In the genomic region with DNA sequence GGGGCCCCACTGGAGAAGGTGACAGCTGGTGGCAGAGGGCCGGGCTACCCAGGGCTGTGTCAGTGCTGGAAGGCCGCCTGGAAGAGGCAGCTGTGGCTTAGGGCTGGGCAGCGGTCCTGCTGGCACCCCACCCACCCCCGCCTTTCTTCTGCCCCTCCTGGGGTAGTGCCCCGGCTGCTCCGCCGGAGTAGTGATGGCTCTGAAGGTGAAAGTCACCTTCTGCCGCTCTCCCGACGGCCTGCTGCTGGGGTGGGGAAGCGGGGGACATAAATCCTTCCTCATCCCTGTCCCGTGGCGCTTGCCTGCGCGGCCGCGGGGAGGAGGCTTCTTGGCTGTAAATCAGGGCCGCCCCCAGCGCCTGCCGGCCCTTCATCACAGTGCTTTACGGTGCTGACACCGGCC, we compare ENCODE assay signal across 23 cellular contexts.
DNase-seq lines count a peak whose midpoint lies in the region; ATAC-seq and TF ChIP-seq lines count a peak whose summit lies in the region.
"Had no signal": no experiment of that assay in that cellular context is flagged by ENCODE, and none has a peak within 500 bp of the region (broad histone marks: within the 10 kb centered on the region; RNA-seq: fewer than 3 reads in every experiment).

No MANE protein-coding gene starts in this region.

- no peak overlapping the region for H3K27ac Mint-ChIP-seq in activated CD8-positive, alpha-beta memory T cell treated with anti-CD3 and anti-CD28 coated beads, Interleukin-2, amount 10 ng/mL, durations not matched to agents 7 days and 5 days
- H3K27ac Mint-ChIP-seq in nephron progenitor cell = no peak overlapping the region
- no peak overlapping the region for H3K27ac Mint-ChIP-seq in WTC11
- H3K27ac Mint-ChIP-seq: activated CD4-positive, alpha-beta T cell treated with anti-CD3 and anti-CD28 coated beads, Interleukin-2, amount 10 ng/mL, durations not matched to agents 24 days and 14 days; activated naive CD4-positive, alpha-beta T cell treated with anti-CD3 and anti-CD28 coated beads, Interleukin-2, amount 50 U/mL, for 72 hours; natural killer cell had no signal

- H3K4me3 Mint-ChIP-seq in activated CD8-positive, alpha-beta memory T cell treated with anti-CD3 and anti-CD28 coated beads, Interleukin-2, amount 10 ng/mL, durations not matched to agents 7 days and 5 days = no peak overlapping the region
- H3K4me3 Mint-ChIP-seq in nephron progenitor cell (no peak overlapping the region), WTC11 (no peak overlapping the region)
- H3K4me3 Mint-ChIP-seq: activated CD4-positive, alpha-beta T cell treated with anti-CD3 and anti-CD28 coated beads, Interleukin-2, amount 10 ng/mL, durations not matched to agents 24 days and 14 days; mesothelial cell of epicardium; natural killer cell had no signal

- no peaks in the 10 kb centered on the region for H3K27me3 Mint-ChIP-seq in activated CD8-positive, alpha-beta memory T cell treated with anti-CD3 and anti-CD28 coated beads, Interleukin-2, amount 10 ng/mL, durations not matched to agents 7 days and 5 days
- H3K27me3 Mint-ChIP-seq in nephron progenitor cell (ENCODE audit: low read depth, poor library complexity) = peaks cover 69% of the 10 kb centered on the region
- no peaks in the 10 kb centered on the region; the same call in 1 of the 2 replicates for H3K27me3 Mint-ChIP-seq in WTC11 (ENCODE audit: low read depth)

- TF ChIP-seq CTCF in coronary artery (IDR thresholded peaks at IDR 0.05) (no peak), nephron progenitor cell (IDR thresholded peaks at IDR 0.05) (no peak), WTC11 (IDR thresholded peaks at IDR 0.05) (no peak)

- no peak overlapping the region for H3K4me3 ChIP-seq in coronary artery
- H3K4me3 ChIP-seq: ascending aorta, dorsolateral prefrontal cortex, heart right ventricle, sigmoid colon, SK-N-MC, upper lobe of right lung had no signal

- CTCF ChIA-PET in activated CD8-positive, alpha-beta memory T cell treated with anti-CD3 and anti-CD28 coated beads, Interleukin-2, amount 10 ng/mL, durations not matched to agents 7 days and 5 days (lab: Charles Lee) = no interaction called here
- CTCF ChIA-PET in WTC11 (lab: Charles Lee) = no interaction called here

- no peak for ATAC-seq in activated CD8-positive, alpha-beta memory T cell treated with anti-CD3 and anti-CD28 coated beads, Interleukin-2, amount 10 ng/mL, durations not matched to agents 7 days and 5 days
- no peak for ATAC-seq in WTC11
- ATAC-seq: heart right ventricle, natural killer cell, upper lobe of right lung had no signal

- POLR2A ChIA-PET in WTC11 (lab: Charles Lee) = no interaction called here

- H3K27ac ChIP-seq in coronary artery = no peak overlapping the region
- H3K27ac ChIP-seq: ascending aorta, dorsolateral prefrontal cortex, heart right ventricle, sigmoid colon, SK-N-MC, upper lobe of right lung had no signal

- H3K4me1 Mint-ChIP-seq in activated CD8-positive, alpha-beta memory T cell treated with anti-CD3 and anti-CD28 coated beads, Interleukin-2, amount 10 ng/mL, durations not matched to agents 7 days and 5 days = no peaks in the 10 kb centered on the region
- H3K4me1 Mint-ChIP-seq in nephron progenitor cell = peaks cover 31% of the 10 kb centered on the region
- peaks cover 5% of the 10 kb centered on the region; the same call in 1 of the 2 replicates for H3K4me1 Mint-ChIP-seq in WTC11
- H3K4me1 Mint-ChIP-seq: activated CD4-positive, alpha-beta T cell treated with anti-CD3 and anti-CD28 coated beads, Interleukin-2, amount 10 ng/mL, durations not matched to agents 24 days and 14 days; natural killer cell had no signal

- H3K9me3 Mint-ChIP-seq in activated CD8-positive, alpha-beta memory T cell treated with anti-CD3 and anti-CD28 coated beads, Interleukin-2, amount 10 ng/mL, durations not matched to agents 7 days and 5 days (ENCODE audit: low read depth) = no peaks in the 10 kb centered on the region
- H3K9me3 Mint-ChIP-seq in nephron progenitor cell (no peaks in the 10 kb centered on the region), WTC11 (no peaks in the 10 kb centered on the region)
- H3K9me3 Mint-ChIP-seq: activated CD4-positive, alpha-beta T cell treated with anti-CD3 and anti-CD28 coated beads, Interleukin-2, amount 10 ng/mL, durations not matched to agents 24 days and 14 days; activated naive CD4-positive, alpha-beta T cell treated with anti-CD3 and anti-CD28 coated beads, Interleukin-2, amount 50 U/mL, for 72 hours; mesothelial cell of epicardium; natural killer cell had no signal

- no peaks in the 10 kb centered on the region for H3K36me3 Mint-ChIP-seq in activated CD8-positive, alpha-beta memory T cell treated with anti-CD3 and anti-CD28 coated beads, Interleukin-2, amount 10 ng/mL, durations not matched to agents 7 days and 5 days
- no peaks in the 10 kb centered on the region for H3K36me3 Mint-ChIP-seq in nephron progenitor cell (ENCODE audit: low read depth)
- H3K36me3 Mint-ChIP-seq in WTC11 = no peaks in the 10 kb centered on the region
- H3K36me3 Mint-ChIP-seq: activated naive CD4-positive, alpha-beta T cell treated with anti-CD3 and anti-CD28 coated beads, Interleukin-2, amount 50 U/mL, for 72 hours; mesothelial cell of epicardium; natural killer cell had no signal

- peak; percentile 31 for DNase-seq in activated CD8-positive, alpha-beta memory T cell treated with anti-CD3 and anti-CD28 coated beads, Interleukin-2, amount 10 ng/mL, durations not matched to agents 7 days and 5 days
- no peak for DNase-seq in activated CD8-positive, alpha-beta memory T cell treated with anti-CD3 and anti-CD28 coated beads, Interleukin-2, amount 50 U/mL, for 4 hours
- DNase-seq in coronary artery (ENCODE audit: low spot score) (peak; percentile 65), nephron progenitor cell (peak; percentile 79), ureter (ENCODE audit: low spot score) (peak; percentile 36), WTC11 (ENCODE audit: low spot score) (no peak), C1 segment of cervical spinal cord (lab: John Stamatoyannopoulos, UW) (no peak), NCI-H2029 (lab: John Stamatoyannopoulos, UW) (no peak)
- DNase-seq: activated CD4-positive, alpha-beta T cell treated with anti-CD3 and anti-CD28 coated beads, Interleukin-2, amount 10 ng/mL, durations not matched to agents 24 days and 14 days; dorsolateral prefrontal cortex; Kasumi-1; natural killer cell; NCI-H1048; NCI-H187; NCI-H69; sigmoid colon; T-helper 2 cell; upper lobe of right lung had no signal

TF ChIP-seq in WTC11, 78 proteins besides CTCF, POLR2A, EP300 and RAD21:
- TF ChIP-seq ZNF416 (CRISPR knock-in tag; IDR thresholded peaks at IDR 0.05) = no peak
- TF ChIP-seq FOXJ3 (CRISPR knock-in tag; IDR thresholded peaks at IDR 0.05; ENCODE audit: borderline replicate concordance) = no peak
- TF ChIP-seq JUN (CRISPR knock-in tag; IDR thresholded peaks at IDR 0.05) = no peak
- TF ChIP-seq, protein P1, sequence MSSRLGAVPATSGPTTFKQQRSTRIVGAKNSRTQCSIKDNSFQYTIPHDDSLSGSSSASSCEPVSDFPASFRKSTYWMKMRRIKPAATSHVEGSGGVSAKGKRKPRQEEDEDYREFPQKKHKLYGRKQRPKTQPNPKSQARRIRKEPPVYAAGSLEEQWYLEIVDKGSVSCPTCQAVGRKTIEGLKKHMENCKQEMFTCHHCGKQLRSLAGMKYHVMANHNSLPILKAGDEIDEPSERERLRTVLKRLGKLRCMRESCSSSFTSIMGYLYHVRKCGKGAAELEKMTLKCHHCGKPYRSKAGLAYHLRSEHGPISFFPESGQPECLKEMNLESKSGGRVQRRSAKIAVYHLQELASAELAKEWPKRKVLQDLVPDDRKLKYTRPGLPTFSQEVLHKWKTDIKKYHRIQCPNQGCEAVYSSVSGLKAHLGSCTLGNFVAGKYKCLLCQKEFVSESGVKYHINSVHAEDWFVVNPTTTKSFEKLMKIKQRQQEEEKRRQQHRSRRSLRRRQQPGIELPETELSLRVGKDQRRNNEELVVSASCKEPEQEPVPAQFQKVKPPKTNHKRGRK (CRISPR knock-in tag; IDR thresholded peaks at IDR 0.05; ENCODE audit: borderline replicate concordance) = no peak
- no peak for TF ChIP-seq ZNF121 (CRISPR knock-in tag; IDR thresholded peaks at IDR 0.05)
- TF ChIP-seq KAT7 (CRISPR knock-in tag; IDR thresholded peaks at IDR 0.05; ENCODE audit: borderline replicate concordance) = no peak
- no peak for TF ChIP-seq CREB1 (CRISPR knock-in tag; IDR thresholded peaks at IDR 0.05)

Comparison
In these comparisons a context has a peak if more than half of its experiments do, and no peak if none do; other contexts are left out.
1. DNase-seq: peak in activated CD8-positive, alpha-beta memory T cell treated with anti-CD3 and anti-CD28 coated beads, Interleukin-2, amount 10 ng/mL, durations not matched to agents 7 days and 5 days (single experiment), coronary artery (single experiment), nephron progenitor cell (single experiment) and ureter (single experiment); none in activated CD8-positive, alpha-beta memory T cell treated with anti-CD3 and anti-CD28 coated beads, Interleukin-2, amount 50 U/mL, for 4 hours (single experiment), WTC11 (single experiment), C1 segment of cervical spinal cord (0 of 14) and NCI-H2029 (single experiment).